Comparison of ENCODE assay signal across 10 cellular contexts in the genomic region with DNA sequence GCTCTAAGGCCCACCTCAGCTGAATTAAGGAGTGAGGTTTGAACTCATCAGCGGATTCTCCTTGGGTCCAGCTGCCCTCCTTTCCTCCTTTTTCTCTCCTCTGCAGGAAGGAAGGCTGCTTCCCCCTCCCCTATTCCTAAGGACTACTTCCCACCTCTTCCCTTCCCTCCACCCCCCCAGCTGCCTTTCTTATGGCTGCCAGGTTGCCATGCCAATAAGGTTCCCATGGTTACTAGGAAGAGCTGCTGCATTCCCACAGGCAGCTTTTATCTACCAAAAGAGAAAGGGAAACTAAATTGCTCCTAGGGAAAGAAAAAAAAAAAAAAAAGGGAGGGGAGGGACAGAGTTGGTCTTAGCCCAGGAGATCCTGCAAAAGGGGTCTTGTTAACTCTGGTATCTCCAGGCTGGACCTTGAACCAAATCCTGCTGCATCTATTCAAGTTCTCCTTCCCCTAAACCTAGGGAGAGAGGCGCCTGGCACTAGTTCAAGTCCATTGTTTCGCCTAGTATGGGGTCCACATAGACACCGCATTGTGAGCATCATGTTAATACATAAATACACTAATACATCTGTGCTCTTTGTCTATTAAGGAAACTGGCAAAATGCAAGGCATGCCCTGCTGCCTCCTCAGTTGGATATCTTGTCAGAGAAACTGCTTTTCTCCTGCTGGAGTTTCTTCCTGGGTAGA. TPM values are rescaled to one million over a fixed set of nuclear protein-coding genes. Genes with fewer than 3 reads are reported as not detected.
A peak's percentile ranks its signal among the peaks of the same experiment; 100 is the strongest.
DNase-seq lines count a peak whose midpoint lies in the region; ATAC-seq, FAIRE-seq and TF ChIP-seq lines count a peak whose summit lies in the region.
"Had no signal": no experiment of that assay in that cellular context is flagged by ENCODE, and none has a peak within 500 bp of the region (broad histone marks: within the 10 kb centered on the region; RNA-seq: fewer than 3 reads in every experiment).

No MANE protein-coding gene starts in this region.

- no peak overlapping the region for H3K14ac ChIP-seq in H9 (ENCODE audit: insufficient read depth, low read length)

- no peaks in the 10 kb centered on the region for H3K79me2 ChIP-seq in H9 (ENCODE audit: insufficient read depth, low read length)

- peaks cover 6% of the 10 kb centered on the region; the same call in 1 of the 2 replicates for H3K4me1 ChIP-seq in H9 (ENCODE audit: insufficient read depth, low read length)
- H3K4me1 ChIP-seq: thyroid gland had no signal

- H3K27ac ChIP-seq in H9 (ENCODE audit: insufficient read length, low read depth, low read length), result no peak overlapping the region
- H3K27ac ChIP-seq: thyroid gland had no signal

- no peak for ATAC-seq in GM21737 (IDR thresholded peaks at IDR 0.05; ENCODE audit: unreplicated experiment)
- ATAC-seq: HCT116 had no signal

- H3K9me3 ChIP-seq in H9 (ENCODE audit: control insufficient read depth, low read depth, low read length), result no peaks in the 10 kb centered on the region
- H3K9me3 ChIP-seq: thyroid gland had no signal

- H3K9ac ChIP-seq in H9 (ENCODE audit: extremely low read depth, insufficient read length, low read length), result no peak overlapping the region

- H2BK120ac ChIP-seq in H9 (ENCODE audit: low read depth, low read length, poor library complexity, severe bottlenecking), result no peak overlapping the region

- no peak overlapping the region for H2AFZ ChIP-seq in H9 (ENCODE audit: low read length)

- H4K20me1 ChIP-seq in H9 (ENCODE audit: control insufficient read depth, insufficient read depth, insufficient read length), result no peaks in the 10 kb centered on the region

- H3K9me3 Mint-ChIP-seq in H9, result peaks cover 18 to 22% of the 10 kb centered on the region in 2 experiments
- no peaks in the 10 kb centered on the region for H3K9me3 Mint-ChIP-seq in osteocyte (ENCODE audit: unreplicated experiment)

- H4K8ac ChIP-seq in H9 (replicated peaks; ENCODE audit: insufficient read length, low read depth, low read length), result no peak overlapping the region

- H3K4ac ChIP-seq in H9 (ENCODE audit: low read depth, low read length), result no peak overlapping the region

- no peaks in the 10 kb centered on the region for H3K79me1 ChIP-seq in H9 (ENCODE audit: insufficient read depth, low read depth, low read length, poor library complexity, severe bottlenecking)

- no peaks in the 10 kb centered on the region for H3K27me3 ChIP-seq in H9 (ENCODE audit: insufficient read depth, low read length)
- H3K27me3 ChIP-seq: thyroid gland had no signal

- FAIRE-seq in H54 (lab: Jason Lieb, UNC), result no peak

- H3K23me2 ChIP-seq in H9 (ENCODE audit: insufficient read length, low read depth, low read length, poor library complexity, severe bottlenecking), result peaks cover 3% of the 10 kb centered on the region

- peak overlapping the region; percentile 92 to 94 (median 94); a peak in 6 of 7 replicates for H3K27ac Mint-ChIP-seq in H9
- H3K27ac Mint-ChIP-seq in osteocyte (ENCODE audit: unreplicated experiment), result no peak overlapping the region

- no peak overlapping the region for H3K18ac ChIP-seq in H9 (ENCODE audit: insufficient read length, low read depth, low read length)

- H2BK12ac ChIP-seq in H9 (ENCODE audit: insufficient read length, low read depth, low read length), result no peak overlapping the region

- H3T11ph ChIP-seq in H9 (ENCODE audit: low read length), result no peak overlapping the region

- H3K4me1 Mint-ChIP-seq in H9 (peaks cover 36 to 38% of the 10 kb centered on the region in 2 experiments), osteocyte (ENCODE audit: unreplicated experiment) (peaks cover 8% of the 10 kb centered on the region)

- no peak for TF ChIP-seq POLR2A in H54 (IDR thresholded peaks at IDR 0.05; ENCODE audit: low read depth, low read length)

- WGBS in H9 (ENCODE audit: extremely low coverage, insufficient read length, low lambda C conversion rate), result no CpG with 5 or more reads among the region's 4 CpGs

- H3K27me3 Mint-ChIP-seq in H9 (ENCODE audit: low read depth), result no peaks in the 10 kb centered on the region
- peaks cover 25% of the 10 kb centered on the region for H3K27me3 Mint-ChIP-seq in osteocyte (ENCODE audit: unreplicated experiment)

- H2BK15ac ChIP-seq in H9 (ENCODE audit: low read depth, low read length), result no peak overlapping the region

- H3K23ac ChIP-seq in H9 (ENCODE audit: insufficient read length, low read depth, low read length), result no peak overlapping the region

- H3K4me3 Mint-ChIP-seq in H9 (peak overlapping the region; percentile 25 to 74), osteocyte (ENCODE audit: unreplicated experiment) (peak overlapping the region; percentile 19)

- H3K36me3 Mint-ChIP-seq in H9 (ENCODE audit: insufficient read depth in 1 of 3, low read depth in 3 of 3) (peaks cover 3 to 28% (median 4%) of the 10 kb centered on the region in 3 experiments), osteocyte (ENCODE audit: unreplicated experiment) (no peaks in the 10 kb centered on the region)

- H3K4me3 ChIP-seq in fibroblast of pulmonary artery (replicated peaks; ENCODE audit: low read depth, low read length), result peak overlapping the region; percentile 36
- H3K4me3 ChIP-seq: thyroid gland had no signal

- H4K91ac ChIP-seq in H9 (ENCODE audit: insufficient read length, low read depth, low read length), result no peak overlapping the region

- H2AK5ac ChIP-seq in H9 (ENCODE audit: insufficient read length, low read length), result no peak overlapping the region

- no peak overlapping the region for H2BK20ac ChIP-seq in H9 (ENCODE audit: low read depth, low read length, poor library complexity, severe bottlenecking)

- DNase-seq in H9, result peak; percentile 95
- peak; percentile 11 for DNase-seq in NCI-H774 (lab: John Stamatoyannopoulos, UW)
- DNase-seq in fibroblast of pulmonary artery (ENCODE audit: low read depth), result peak; percentile 90
- no peak for DNase-seq in osteocyte (ENCODE audit: extremely low spot score, unreplicated experiment)
- DNase-seq in H54 (ENCODE audit: insufficient read length, low spot score), result no peak
- DNase-seq in stimulated activated naive CD4-positive, alpha-beta T cell (lab: John Stamatoyannopoulos, UW), result no peak
- DNase-seq in T-helper 9 cell, result no peak
- DNase-seq: thyroid gland had no signal

- TF ChIP-seq CTCF in H9 (conservative IDR thresholded peaks at IDR 0.05) (no peak), fibroblast of pulmonary artery (IDR thresholded peaks at IDR 0.05; ENCODE audit: low read length, missing control alignments) (no peak), osteocyte (IDR thresholded peaks at IDR 0.05) (no peak)

- peak overlapping the region; percentile 19 for H3K4me2 ChIP-seq in H9 (ENCODE audit: insufficient read depth, insufficient read length, low read length)

- H2BK5ac ChIP-seq in H9 (ENCODE audit: insufficient read length, low read length), result no peak overlapping the region

- H4K5ac ChIP-seq in H9 (ENCODE audit: insufficient read length, low read depth, low read length), result no peak overlapping the region

- H3K56ac ChIP-seq in H9 (ENCODE audit: insufficient read length, low read depth, low read length), result no peak overlapping the region

RNA-seq across cellular contexts. Expression of a gene that starts 21.2 kb away (rescaled TPM):
- total RNA-seq in H9 (2021), result 130 and 135 TPM in 2 replicates
- total RNA-seq in osteocyte, result 35.4 and 35.7 TPM in 2 replicates

RNA-seq across cellular contexts. Expression of a gene that starts 52.0 kb away (rescaled TPM):
- total RNA-seq in H9 (2021), result 146 and 151 TPM in 2 replicates
- 83.6 and 90.7 TPM in 2 replicates for total RNA-seq in osteocyte

Comparison
In these comparisons a context has a peak if more than half of its experiments do, and no peak if none do; other contexts are left out.
1. DNase-seq: peak in H9 (single experiment), NCI-H774 (single experiment) and fibroblast of pulmonary artery (single experiment); none in osteocyte (single experiment), H54 (single experiment), stimulated activated naive CD4-positive, alpha-beta T cell (0 of 6) and T-helper 9 cell (single experiment).